Comparison of ENCODE assay signal across 2 cellular contexts in genomic region chr5:1952021-1952420, GRCh38.
TF ChIP-seq lines count a peak whose summit lies in the region.

No MANE protein-coding gene starts in this region.

TF ChIP-seq in GM23338, 12 proteins besides CTCF, POLR2A, EP300 and RAD21 (continued from another document):
- no peak for TF ChIP-seq NANOG (IDR thresholded peaks at IDR 0.05; ENCODE audit: borderline replicate concordance)
- TF ChIP-seq STAT1 (IDR thresholded peaks at IDR 0.05; ENCODE audit: unreplicated experiment): no peak
- no peak for TF ChIP-seq EZH2phosphoT487 (IDR thresholded peaks at IDR 0.05; ENCODE audit: unreplicated experiment)
- no peak for TF ChIP-seq ZNF462 (CRISPR knock-in tag; IDR thresholded peaks at IDR 0.05)
- no peak for TF ChIP-seq JUNB (IDR thresholded peaks at IDR 0.05; ENCODE audit: unreplicated experiment)
- TF ChIP-seq ZNF331 (CRISPR knock-in tag; IDR thresholded peaks at IDR 0.05; ENCODE audit: low read depth): no peak
- no peak for TF ChIP-seq CREB1 (CRISPR knock-in tag; IDR thresholded peaks at IDR 0.05; ENCODE audit: low read depth)
- TF ChIP-seq POLR2AphosphoS5 (IDR thresholded peaks at IDR 0.05; ENCODE audit: low read depth): no peak
- TF ChIP-seq EZH2 (IDR thresholded peaks at IDR 0.05; ENCODE audit: low read depth, unreplicated experiment): no peak
- no peak for TF ChIP-seq ETS1 (IDR thresholded peaks at IDR 0.05)

TF ChIP-seq in WTC11, 78 proteins besides CTCF, POLR2A, EP300 and RAD21 (continued from another document):
- TF ChIP-seq CDX4 (CRISPR knock-in tag; IDR thresholded peaks at IDR 0.05; ENCODE audit: borderline replicate concordance) (no peak), ZNF263 (CRISPR knock-in tag; IDR thresholded peaks at IDR 0.05; ENCODE audit: low read depth) (no peak), ZNF281 (CRISPR knock-in tag; IDR thresholded peaks at IDR 0.05) (no peak), TCF7 (CRISPR knock-in tag; IDR thresholded peaks at IDR 0.05; ENCODE audit: low read depth) (no peak), ZBTB21 (CRISPR knock-in tag; IDR thresholded peaks at IDR 0.05; ENCODE audit: borderline replicate concordance) (no peak)
